ENCODE assay signal across 8 cellular contexts in genomic region chr3:50345586-50345985, GRCh38. TPM values are rescaled to one million over a fixed set of nuclear protein-coding genes. Genes with fewer than 3 reads are reported as not detected.
DNase-seq lines count a peak whose midpoint lies in the region; ATAC-seq and TF ChIP-seq lines count a peak whose summit lies in the region.

Gene ZMYND10, minus strand, starts transcription at chr3:50345732. Its CDS starts 153 bp downstream, at chr3:50345579.

- H3K27me3 ChIP-seq in MM.1S (replicated peaks; ENCODE audit: insufficient read depth, low read length) (0 out of 2 replicates have a peak, but pooled peaks cover 2% of the 10 kb centered on the region), duodenal mucosa (ENCODE audit: control insufficient read depth in 1 of 2, insufficient read depth in 2 of 2, low read length in 2 of 2) (no peaks in the 10 kb centered on the region), mesenchymal stem cell (ENCODE audit: control insufficient read depth in 1 of 2, insufficient read depth in 1 of 2, low read length in 2 of 2) (no peaks in the 10 kb centered on the region)

- peak within 1 kb of the TSS; percentile 58 for H4K8ac ChIP-seq in mesenchymal stem cell (ENCODE audit: low read length)

- H3K14ac ChIP-seq in mesenchymal stem cell (ENCODE audit: low read length in 2 of 2), result no peak within 1 kb of the TSS

- H3K4me3 ChIP-seq in MM.1S (ENCODE audit: low read length), result peak within 1 kb of the TSS; percentile 61
- H3K4me3 ChIP-seq in duodenal mucosa (ENCODE audit: low read depth in 1 of 2, low read length in 2 of 2), result peak within 1 kb of the TSS; percentile 48 to 66
- peak within 1 kb of the TSS; percentile 48 to 74 for H3K4me3 ChIP-seq in mesenchymal stem cell (ENCODE audit: insufficient read depth in 1 of 2, low read depth in 1 of 2, low read length in 2 of 2)

- H3K18ac ChIP-seq in mesenchymal stem cell (ENCODE audit: low read depth in 1 of 2, low read length in 2 of 2), result no peak within 1 kb of the TSS

- peak within 1 kb of the TSS; percentile 73 for H2AFZ ChIP-seq in MM.1S (ENCODE audit: low read length)
- H2AFZ ChIP-seq in mesenchymal stem cell (ENCODE audit: low read depth, low read length), result peak within 1 kb of the TSS; percentile 72

- no peaks in the 10 kb centered on the region for H3K9me2 ChIP-seq in MM.1S (replicated peaks; ENCODE audit: insufficient read depth, low read length)

- 0 out of 2 replicates have a peak, but pooled peaks cover 2% of the 10 kb centered on the region for H3F3A ChIP-seq in MM.1S (ENCODE audit: insufficient read depth, low read length)

- no peak within 1 kb of the TSS for H2BK15ac ChIP-seq in mesenchymal stem cell (ENCODE audit: low read depth, poor library complexity, severe bottlenecking)

- peaks cover 16% of the 10 kb centered on the region; the same call in 1 of the 2 replicates for H3K4me1 ChIP-seq in MM.1S (ENCODE audit: low read length)
- peaks cover 36 to 44% of the 10 kb centered on the region in 2 donors for H3K4me1 ChIP-seq in duodenal mucosa (ENCODE audit: control insufficient read depth in 1 of 2, insufficient read depth in 2 of 2, low read length in 2 of 2)
- H3K4me1 ChIP-seq in mesenchymal stem cell (ENCODE audit: control insufficient read depth, insufficient read depth, low read depth, low read length), result peaks cover 30% of the 10 kb centered on the region

- no peak within 1 kb of the TSS for H2BK120ac ChIP-seq in mesenchymal stem cell (ENCODE audit: low read depth, low read length)

- DNase-seq in CD1c-positive myeloid dendritic cell (ENCODE audit: extremely low spot score) (peak; percentile 91), MM.1S (peak; percentile 66), mesenchymal stem cell (no peak)
- peak; percentile 74 for DNase-seq in activated CD4-positive, alpha-beta T cell treated with anti-CD3 and anti-CD28 coated beads, Interleukin-2, amount 50 U/mL, for 1 hour
- DNase-seq in stimulated activated CD8-positive, alpha-beta memory T cell treated with anti-CD3 and anti-CD28 coated beads, Interleukin-4, amount 100 ng/mL, for 24 hours (ENCODE audit: low read depth), result peak; percentile 68

- ATAC-seq in HG02870 (IDR thresholded peaks at IDR 0.05; ENCODE audit: unreplicated experiment), result no peak
- ATAC-seq in HG03159 (IDR thresholded peaks at IDR 0.05; ENCODE audit: unreplicated experiment), result no peak

- 3% methylated on average over 35 of the region's 35 CpGs for WGBS in mesenchymal stem cell

- H4K20me1 ChIP-seq in MM.1S (ENCODE audit: insufficient read depth, low read length), result no peaks in the 10 kb centered on the region

- H3K36me3 ChIP-seq in MM.1S (replicated peaks; ENCODE audit: insufficient read depth, low read length) (no peaks in the 10 kb centered on the region), duodenal mucosa (ENCODE audit: control insufficient read depth in 1 of 2, insufficient read depth in 2 of 2, low read length in 2 of 2) (peaks cover 0 to 13% of the 10 kb centered on the region in 2 donors), mesenchymal stem cell (ENCODE audit: control insufficient read depth in 1 of 2, insufficient read depth in 2 of 2, low read depth in 1 of 2, low read length in 2 of 2) (peaks cover 14 to 20% of the 10 kb centered on the region in 2 experiments)

- no peak within 1 kb of the TSS for H3K4ac ChIP-seq in mesenchymal stem cell (ENCODE audit: low read depth in 1 of 2, low read length in 2 of 2)

- H2BK5ac ChIP-seq in mesenchymal stem cell (ENCODE audit: low read depth, low read length, poor library complexity, severe bottlenecking), result no peak within 1 kb of the TSS

- H3K27ac ChIP-seq in MM.1S (ENCODE audit: low read length), result no peak within 1 kb of the TSS
- H3K27ac ChIP-seq in duodenal mucosa (ENCODE audit: low read depth, low read length), result no peak within 1 kb of the TSS
- H3K27ac ChIP-seq in mesenchymal stem cell (ENCODE audit: low read length, poor library complexity, severe bottlenecking), result no peak within 1 kb of the TSS

- peaks cover 16% of the 10 kb centered on the region for H3K79me1 ChIP-seq in mesenchymal stem cell (replicated peaks; ENCODE audit: low read length, poor library complexity, severe bottlenecking)

- TF ChIP-seq CTCF in MM.1S (IDR thresholded peaks at IDR 0.05; ENCODE audit: low read length), result no peak

- peak within 1 kb of the TSS; percentile 36 for H3K9ac ChIP-seq in MM.1S (ENCODE audit: low read length)
- peak within 1 kb of the TSS in 1 of 2 donors; percentile 63 for H3K9ac ChIP-seq in duodenal mucosa (ENCODE audit: low read depth in 1 of 2, low read length in 2 of 2)
- peak within 1 kb of the TSS; percentile 64 for H3K9ac ChIP-seq in mesenchymal stem cell (ENCODE audit: low read length)

- no peaks in the 10 kb centered on the region for H3K9me3 ChIP-seq in MM.1S (replicated peaks; ENCODE audit: insufficient read depth, low read length)
- no peaks in the 10 kb centered on the region for H3K9me3 ChIP-seq in duodenal mucosa (ENCODE audit: control insufficient read depth in 1 of 2, low read length in 2 of 2)
- H3K9me3 ChIP-seq in mesenchymal stem cell (ENCODE audit: control insufficient read depth, low read length), result no peaks in the 10 kb centered on the region

- H2AK5ac ChIP-seq in mesenchymal stem cell (ENCODE audit: low read length, severe bottlenecking), result no peak within 1 kb of the TSS

- no peak within 1 kb of the TSS for H2BK12ac ChIP-seq in mesenchymal stem cell (ENCODE audit: low read length in 2 of 2)

- peaks cover 19% of the 10 kb centered on the region for H3K79me2 ChIP-seq in MM.1S (ENCODE audit: low read length)

- no peak within 1 kb of the TSS for H3K23ac ChIP-seq in mesenchymal stem cell (ENCODE audit: low read length in 2 of 2)

- peak within 1 kb of the TSS; percentile 85 for H3K4me2 ChIP-seq in MM.1S (ENCODE audit: low read depth, low read length)
- H3K4me2 ChIP-seq in mesenchymal stem cell (ENCODE audit: low read length, poor library complexity, severe bottlenecking), result peak within 1 kb of the TSS; percentile 95

- H4K91ac ChIP-seq in mesenchymal stem cell (ENCODE audit: low read length), result no peak within 1 kb of the TSS

RNA-seq across cellular contexts. Expression of gene ZMYND10, which starts in this region (rescaled TPM):
- 0.48 TPM for polyA plus RNA-seq in mesenchymal stem cell (2013, experiment 1 of 2)
- 0.79 TPM for polyA plus RNA-seq in mesenchymal stem cell (2013, experiment 2 of 2)
